Comparison of ENCODE assay signal across 26 cellular contexts in the genomic region with DNA sequence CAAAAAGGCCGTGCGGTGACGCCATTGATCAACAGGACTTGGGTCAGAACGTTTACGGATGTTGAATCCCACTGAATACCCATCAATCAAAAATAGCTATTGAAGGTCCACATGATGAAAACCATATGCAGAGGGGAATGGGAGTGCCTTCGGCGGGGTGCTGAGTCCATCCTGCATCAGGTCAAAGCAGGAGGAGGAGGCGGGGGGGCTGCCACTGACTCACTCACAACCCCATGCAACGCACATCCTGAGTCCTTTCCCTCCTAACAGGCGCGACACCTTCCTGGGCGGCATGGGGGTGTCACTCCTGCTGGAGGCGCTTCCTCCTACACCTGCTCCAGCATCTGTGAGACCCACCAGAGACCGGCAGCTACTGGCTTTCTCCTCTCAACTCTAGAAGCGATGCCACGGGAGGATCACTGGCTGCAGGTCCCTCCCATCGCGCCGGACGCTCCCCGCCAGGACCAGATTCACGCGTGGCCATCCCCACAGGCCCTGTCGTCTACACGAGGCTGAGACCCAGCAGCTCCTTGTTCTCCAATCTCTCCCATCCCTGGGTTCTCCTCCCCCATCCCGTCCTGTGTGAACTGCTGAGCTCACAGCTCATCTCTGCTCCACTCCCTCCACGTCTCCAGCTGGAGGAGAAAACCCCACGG.
DNase-seq lines count a peak whose midpoint lies in the region; ATAC-seq and TF ChIP-seq lines count a peak whose summit lies in the region.
"Had no signal": no experiment of that assay in that cellular context is flagged by ENCODE, and none has a peak within 500 bp of the region (broad histone marks: within the 10 kb centered on the region; RNA-seq: fewer than 3 reads in every experiment).

No MANE protein-coding gene starts in this region.

- no peak overlapping the region for H3K9ac ChIP-seq in mesendoderm (ENCODE audit: low read length)

- H2BK5ac ChIP-seq in mesendoderm (ENCODE audit: low read length): no peak overlapping the region

- no peak overlapping the region for H2BK120ac ChIP-seq in mesendoderm (ENCODE audit: low read depth, low read length)

- H2AK5ac ChIP-seq in mesendoderm (ENCODE audit: low read length): no peak overlapping the region

- 79 to 86% (median 84%) methylated on average over 27 to 28 of the region's 28 CpGs for WGBS in psoas muscle, 3 donors
- 87 to 91% methylated on average over 28 of the region's 28 CpGs for WGBS in sigmoid colon, 2 donors
- WGBS in mesendoderm (ENCODE audit: extremely low coverage, insufficient coverage, low lambda C conversion rate): no CpG with 5 or more reads among the region's 28 CpGs

- H3K36me3 ChIP-seq in BJ (ENCODE audit: control insufficient read depth, insufficient read depth, low read length) (no peaks in the 10 kb centered on the region), Panc1 (ENCODE audit: control insufficient read depth, insufficient read depth, low read length) (no peaks in the 10 kb centered on the region), psoas muscle (ENCODE audit: insufficient read depth in 1 of 2, low read depth in 1 of 2) (no peaks in the 10 kb centered on the region), sigmoid colon (no peaks in the 10 kb centered on the region), mesendoderm (ENCODE audit: control insufficient read depth, insufficient read depth, low read length) (no peaks in the 10 kb centered on the region)
- H3K36me3 ChIP-seq: right lobe of liver, upper lobe of left lung had no signal

- no peak overlapping the region for H2BK15ac ChIP-seq in mesendoderm (replicated peaks; ENCODE audit: low read depth)

- DNase-seq in BJ (ENCODE audit: low read depth) (no peak), Panc1 (ENCODE audit: low read depth, low spot score) (no peak), psoas muscle (no peak), sigmoid colon (no peak), omental fat pad (ENCODE audit: low spot score) (no peak), mesendoderm (no peak)
- DNase-seq: activated CD4-positive, alpha-beta memory T cell treated with anti-CD3 and anti-CD28 coated beads, Interleukin-2, amount 10 ng/mL, durations not matched to agents 7 days and 5 days; activated CD4-positive, alpha-beta T cell treated with anti-CD3 and anti-CD28 coated beads for 1 hour; cerebellar nuclear complex; DMS79; HFFc6; Kasumi-1; kidney; mammary epithelial cell; MV-4-11; NCI-H146; NCI-H2171; NCI-H510A; right lobe of liver; stimulated activated CD4-positive, alpha-beta T cell treated with anti-CD3 and anti-CD28 coated beads, Interleukin-15, amount 100 ng/mL, for 24 hours; T-helper 17 cell had no signal

- POLR2A ChIA-PET in BJ (lab: Charles Lee) (no interaction called here), Panc1 (lab: Charles Lee) (no interaction called here)

- no peak overlapping the region for H3K4me2 ChIP-seq in mesendoderm (ENCODE audit: low read length)

- no peak overlapping the region for H3K4ac ChIP-seq in mesendoderm (ENCODE audit: low read depth, low read length)

- H3K79me2 ChIP-seq in mesendoderm (ENCODE audit: control insufficient read depth, insufficient read depth, low read length): no peaks in the 10 kb centered on the region

- H3K27me3 ChIP-seq in BJ (ENCODE audit: control insufficient read depth, insufficient read depth, low read length) (no peaks in the 10 kb centered on the region), Panc1 (ENCODE audit: control insufficient read depth, insufficient read depth, low read length) (no peaks in the 10 kb centered on the region), psoas muscle (ENCODE audit: insufficient read depth in 3 of 3, low read length in 2 of 3) (peaks cover 0 to 7% (median 0%) of the 10 kb centered on the region in 3 donors), sigmoid colon (no peaks in the 10 kb centered on the region), mesendoderm (ENCODE audit: insufficient read depth, low read length, poor library complexity) (no peaks in the 10 kb centered on the region)
- H3K27me3 ChIP-seq: right lobe of liver, upper lobe of left lung had no signal

- TF ChIP-seq EP300 in sigmoid colon (IDR thresholded peaks at IDR 0.05): no peak

- TF ChIP-seq POLR2A in sigmoid colon (IDR thresholded peaks at IDR 0.05): no peak

- ATAC-seq in Panc1: peak; percentile 15
- peak; percentile 28 for ATAC-seq in esophagus mucosa
- peak in 1 of 4 donors; percentile 27 for ATAC-seq in psoas muscle
- ATAC-seq in HG02981 (IDR thresholded peaks at IDR 0.05; ENCODE audit: unreplicated experiment): no peak
- ATAC-seq in omental fat pad (ENCODE audit: low FRiP score): no peak
- ATAC-seq: HepG2, T-helper 17 cell had no signal

- intact Hi-C loops in Panc1 (cut with micrococcal nuclease; ENCODE audit: unreplicated experiment) (no loop called here), psoas muscle (cut with DNase I) (loop anchor here in 1 of 2 donors (10.0 kb wide), 1 partner anchor 231 kb away; no protein-coding TSS in a partner anchor), sigmoid colon (cut with DNase I) (no loop called here)

- H4K5ac ChIP-seq in mesendoderm (ENCODE audit: low read length): no peak overlapping the region

- no peak overlapping the region for H3K18ac ChIP-seq in mesendoderm (ENCODE audit: low read length)

- H3K4me3 ChIP-seq in BJ (ENCODE audit: low read depth, low read length): peak overlapping the region; percentile 12; the same call in 1 of the 2 replicates
- H3K4me3 ChIP-seq in Panc1 (ENCODE audit: low read depth in 2 of 2, low read length in 2 of 2): peak overlapping the region; percentile 49 to 58
- peak overlapping the region; percentile 38 for H3K4me3 ChIP-seq in psoas muscle
- H3K4me3 ChIP-seq in sigmoid colon: peak overlapping the region in 2 of 4 donors; percentile 7 to 10
- no peak overlapping the region for H3K4me3 ChIP-seq in mesendoderm (ENCODE audit: low read length)
- H3K4me3 ChIP-seq: right lobe of liver, SK-N-MC had no signal

- no peak overlapping the region for H4K8ac ChIP-seq in mesendoderm (ENCODE audit: low read depth, low read length)

- H3K56ac ChIP-seq in mesendoderm (ENCODE audit: low read length): no peak overlapping the region

- CTCF ChIA-PET in BJ (lab: Yijun Ruan, JAX) (interaction anchor here (0.7 kb wide), 1 partner anchor 200 kb away, joined by 3 read pairs; no protein-coding TSS in a partner anchor), Panc1 (lab: Charles Lee) (no interaction called here)

- H3K23ac ChIP-seq in mesendoderm (ENCODE audit: low read length): no peak overlapping the region

- BruUV-seq in Panc1 (replicated peaks; lab: Mats Ljungman, UMichigan): no TSS peak

- in situ Hi-C loops in Panc1 (cut with HindIII; ENCODE audit: low pct_unique_long_range_greater_than_20kb, low sequenced_read_pairs): no loop called here

- H3K27ac ChIP-seq in Panc1 (ENCODE audit: low read length): peak overlapping the region; percentile 74
- peak overlapping the region; percentile 13 for H3K27ac ChIP-seq in psoas muscle
- peak overlapping the region in 1 of 4 donors; percentile 45 for H3K27ac ChIP-seq in sigmoid colon
- no peak overlapping the region for H3K27ac ChIP-seq in mesendoderm (ENCODE audit: low read depth, low read length)
- H3K27ac ChIP-seq: right lobe of liver, SK-N-MC had no signal

- no peaks in the 10 kb centered on the region for H3K4me1 ChIP-seq in Panc1 (ENCODE audit: control insufficient read depth, insufficient read depth, low read length)
- H3K4me1 ChIP-seq in psoas muscle: no peaks in the 10 kb centered on the region
- peaks cover 0 to 17% (median 10%) of the 10 kb centered on the region in 4 donors for H3K4me1 ChIP-seq in sigmoid colon
- peaks cover 2% of the 10 kb centered on the region for H3K4me1 ChIP-seq in mesendoderm (ENCODE audit: control insufficient read depth, low read depth, low read length)
- H3K4me1 ChIP-seq: right lobe of liver had no signal

- H3K79me1 ChIP-seq in mesendoderm (ENCODE audit: low read length): no peaks in the 10 kb centered on the region

- no peaks in the 10 kb centered on the region; the same call in 1 of the 2 replicates for H3K9me3 ChIP-seq in Panc1 (ENCODE audit: control insufficient read depth, insufficient read depth, low read depth, low read length)
- H3K9me3 ChIP-seq in psoas muscle: no peaks in the 10 kb centered on the region
- no peaks in the 10 kb centered on the region for H3K9me3 ChIP-seq in sigmoid colon
- H3K9me3 ChIP-seq: right lobe of liver, upper lobe of left lung had no signal

- TF ChIP-seq CTCF in BJ (IDR thresholded peaks at IDR 0.05; ENCODE audit: insufficient read depth, low read depth, low read length): no peak
- TF ChIP-seq CTCF in Panc1 (IDR thresholded peaks at IDR 0.05): no peak
- no peak for TF ChIP-seq CTCF in psoas muscle (IDR thresholded peaks at IDR 0.05)
- TF ChIP-seq CTCF in sigmoid colon (IDR thresholded peaks at IDR 0.05): no peak
- TF ChIP-seq CTCF in omental fat pad (IDR thresholded peaks at IDR 0.05): no peak

Comparison
In these comparisons a context has a peak if more than half of its experiments do, and no peak if none do; other contexts are left out.
1. ATAC-seq: peak in Panc1 (single experiment) and esophagus mucosa (single experiment); none in HG02981 (single experiment) and omental fat pad (single experiment).